In the genomic region with DNA sequence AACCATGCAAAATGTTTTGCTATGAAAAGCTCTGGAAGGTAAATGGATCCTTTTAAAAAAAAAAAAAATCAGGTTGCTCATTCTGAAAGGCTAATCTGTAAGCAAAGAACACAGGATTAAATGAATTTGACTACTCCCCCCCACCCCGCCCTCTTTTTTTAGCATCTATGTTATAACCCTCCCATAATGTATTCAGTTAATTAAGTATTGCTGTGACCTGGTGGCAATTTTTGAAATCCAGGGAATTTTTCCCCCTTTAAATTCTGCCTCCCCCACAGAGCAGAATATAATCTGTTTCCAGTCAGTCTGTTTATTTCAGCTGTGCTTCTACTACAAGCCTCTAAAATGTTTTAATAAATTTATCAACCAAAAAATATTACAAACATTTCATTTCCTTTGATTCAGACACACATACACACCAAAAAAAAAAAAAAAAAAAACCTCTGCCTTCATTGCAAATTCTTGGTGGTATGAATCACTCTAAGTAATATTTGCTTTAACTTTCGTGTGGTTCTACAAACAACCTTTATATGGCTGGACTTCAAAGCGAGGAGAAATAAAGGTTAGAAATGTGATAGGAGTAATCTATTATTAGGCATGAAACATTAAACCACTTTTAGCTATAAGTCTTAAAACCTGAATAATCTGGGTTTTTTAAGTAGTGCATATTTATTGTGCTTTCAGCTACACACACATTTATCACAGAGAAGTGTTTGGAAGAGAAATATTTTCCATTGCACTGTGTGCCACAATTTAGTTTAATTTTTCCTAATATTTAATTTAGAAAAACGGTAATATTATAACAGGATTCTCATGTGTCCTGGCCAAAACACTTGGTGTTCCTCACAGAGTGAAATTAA, we compare ENCODE assay signal across 8 cellular contexts.
DNase-seq lines count a peak whose midpoint lies in the region; ATAC-seq and TF ChIP-seq lines count a peak whose summit lies in the region.

No MANE protein-coding gene starts in this region.

- H3K27ac Mint-ChIP-seq in glutamatergic neuron (ENCODE audit: unreplicated experiment), result no peak overlapping the region

- no peaks in the 10 kb centered on the region for H3K27me3 Mint-ChIP-seq in glutamatergic neuron (ENCODE audit: unreplicated experiment)

- intact Hi-C loops in mucosa of descending colon (cut with DNase I, micrococcal nuclease), result loop anchor here in 1 of 2 donors (5.0 kb wide), 1 partner anchor 85 kb away; no protein-coding TSS in a partner anchor

- peak overlapping the region; percentile 82; the same call in 1 of the 2 replicates for H3K27ac ChIP-seq in KMS-11

- H2AFZ ChIP-seq in KMS-11 (ENCODE audit: low read depth), result no peak overlapping the region

- H3K9ac ChIP-seq in KMS-11, result no peak overlapping the region

- no peaks in the 10 kb centered on the region for H3K36me3 Mint-ChIP-seq in glutamatergic neuron (ENCODE audit: unreplicated experiment)

- H3K4me3 ChIP-seq in KMS-11 (IDR thresholded peaks at IDR 0.05; ENCODE audit: insufficient read depth, low read depth, low read length) (no peak overlapping the region), mucosa of descending colon (no peak overlapping the region)

- H3K36me3 ChIP-seq in KMS-11 (ENCODE audit: insufficient read depth) (no peaks in the 10 kb centered on the region), mucosa of descending colon (ENCODE audit: low read depth) (no peaks in the 10 kb centered on the region)

- TF ChIP-seq CTCF in KMS-11 (conservative IDR thresholded peaks at IDR 0.05; ENCODE audit: low read depth, low read length) (no peak), mucosa of descending colon (IDR thresholded peaks at IDR 0.05) (no peak), glutamatergic neuron (IDR thresholded peaks at IDR 0.05; ENCODE audit: partially characterized antibody, unreplicated experiment) (no peak)

- H3K4me1 Mint-ChIP-seq in glutamatergic neuron (ENCODE audit: low read depth, unreplicated experiment), result no peaks in the 10 kb centered on the region

- no peaks in the 10 kb centered on the region for H3K9me3 ChIP-seq in mucosa of descending colon

- H3K79me2 ChIP-seq in KMS-11 (ENCODE audit: insufficient read depth, low read depth), result no peaks in the 10 kb centered on the region

- peaks cover 3% of the 10 kb centered on the region for H3K9me3 Mint-ChIP-seq in glutamatergic neuron (ENCODE audit: unreplicated experiment)

- peak overlapping the region; percentile 85 for H3K4me2 ChIP-seq in KMS-11

- peaks cover 31% of the 10 kb centered on the region for H3K4me1 ChIP-seq in KMS-11 (ENCODE audit: low read depth, poor library complexity, severe bottlenecking)
- H3K4me1 ChIP-seq in mucosa of descending colon (ENCODE audit: low read depth), result peaks cover 28% of the 10 kb centered on the region

- DNase-seq in AG08395 (ENCODE audit: low spot score), result peak; percentile 54
- peak; percentile 44 for DNase-seq in cerebellar cortex (ENCODE audit: low spot score)
- no peak for DNase-seq in mucosa of descending colon
- no peak for DNase-seq in glutamatergic neuron

- ATAC-seq in mucosa of descending colon (peak; percentile 67), HG03159 (IDR thresholded peaks at IDR 0.05; ENCODE audit: unreplicated experiment) (no peak), GM18511 (IDR thresholded peaks at IDR 0.05; ENCODE audit: unreplicated experiment) (no peak), HG03354 (IDR thresholded peaks at IDR 0.05; ENCODE audit: poor library complexity, severe bottlenecking, unreplicated experiment) (no peak)

- H3K27me3 ChIP-seq in KMS-11 (ENCODE audit: insufficient read depth, low read depth), result no peaks in the 10 kb centered on the region

- H4K20me1 ChIP-seq in KMS-11 (ENCODE audit: insufficient read depth), result no peaks in the 10 kb centered on the region

- H3K4me3 Mint-ChIP-seq in glutamatergic neuron (ENCODE audit: unreplicated experiment), result no peak overlapping the region

Comparison
In these comparisons a context has a peak if more than half of its experiments do, and no peak if none do; other contexts are left out.
1. DNase-seq: peak in AG08395 (single experiment) and cerebellar cortex (single experiment); none in mucosa of descending colon (0 of 3) and glutamatergic neuron (single experiment).